Comparison of ENCODE assay signal across 26 cellular contexts in genomic region chr3:153311531-153311930, GRCh38.
"Had no signal": no experiment of that assay in that cellular context is flagged by ENCODE, and none has a peak within 500 bp of the region (broad histone marks: within the 10 kb centered on the region; RNA-seq: fewer than 3 reads in every experiment).

No MANE protein-coding gene starts in this region.

- H3K27ac ChIP-seq: adrenal gland, body of pancreas, hepatocyte, prostate gland, skin epidermis, suprapubic skin, vagina, VCaP had no signal

- H3K4me1 ChIP-seq: adrenal gland, body of pancreas, prostate gland, suprapubic skin, vagina had no signal

- H3K79me2 ChIP-seq: hepatocyte had no signal

- H3K27ac Mint-ChIP-seq: activated naive CD4-positive, alpha-beta T cell treated with anti-CD3 and anti-CD28 coated beads, Interleukin-2, amount 50 U/mL, for 72 hours; nephron progenitor cell; stimulated activated naive CD8-positive, alpha-beta T cell treated with anti-CD3 and anti-CD28 coated beads, Interleukin-15, Interleukin-2, amounts not matched to agents 100 ng/mL and 50 ng/mL, for 24 hours had no signal

- H3K27me3 Mint-ChIP-seq: stimulated activated naive CD8-positive, alpha-beta T cell treated with anti-CD3 and anti-CD28 coated beads, Interleukin-15, Interleukin-2, amounts not matched to agents 100 ng/mL and 50 ng/mL, for 24 hours had no signal

- DNase-seq: activated CD4-positive, alpha-beta T cell treated with anti-CD3 and anti-CD28 coated beads for 1 hour; activated CD8-positive, alpha-beta memory T cell treated with anti-CD3 and anti-CD28 coated beads for 24 hours; activated CD8-positive, alpha-beta memory T cell treated with anti-CD3 and anti-CD28 coated beads, Interleukin-2, amount 50 U/mL, for 48 hours; activated effector memory CD4-positive, alpha-beta T cell treated with anti-CD3 and anti-CD28 coated beads, Interleukin-2, amount 50 U/mL, for 16 hours; activated T-cell treated with anti-CD3 and anti-CD28 coated beads, Interleukin-2, amount 50 U/mL, for 48 hours; adrenal gland; body of pancreas; foreskin fibroblast; left colon; nephron progenitor cell; occipital lobe; right cardiac atrium; stimulated activated CD4-positive, alpha-beta T cell treated with anti-CD3 and anti-CD28 coated beads, Interleukin-15, amount 100 ng/mL, for 24 hours; stimulated activated CD4-positive, alpha-beta T cell treated with anti-CD3 and anti-CD28 coated beads, Interleukin-2, amount 100 ng/mL, for 48 hours; T-helper 1 cell; T1000; trophoblast cell had no signal

- H3K4me3 ChIP-seq: adrenal gland, body of pancreas, hepatocyte, lung, prostate gland, skin epidermis, suprapubic skin, vagina had no signal

- H3K27me3 ChIP-seq: adrenal gland, body of pancreas, hepatocyte, suprapubic skin, vagina had no signal

- H3K36me3 ChIP-seq: adrenal gland, prostate gland, suprapubic skin, vagina had no signal

- ATAC-seq: activated naive CD4-positive, alpha-beta T cell treated with anti-CD3 and anti-CD28 coated beads, Interleukin-2, amount 50 U/mL, for 72 hours; body of pancreas; left colon; right cardiac atrium had no signal

- H3K4me3 Mint-ChIP-seq: nephron progenitor cell; stimulated activated naive CD8-positive, alpha-beta T cell treated with anti-CD3 and anti-CD28 coated beads, Interleukin-15, Interleukin-2, amounts not matched to agents 100 ng/mL and 50 ng/mL, for 24 hours had no signal

- H3K4me1 Mint-ChIP-seq: nephron progenitor cell had no signal

- H3K9me3 ChIP-seq: adrenal gland, body of pancreas, prostate gland, suprapubic skin, vagina had no signal

- H2AFZ ChIP-seq: hepatocyte had no signal

- H3K4me2 ChIP-seq: hepatocyte had no signal

- H3K9me3 Mint-ChIP-seq: nephron progenitor cell; stimulated activated naive CD8-positive, alpha-beta T cell treated with anti-CD3 and anti-CD28 coated beads, Interleukin-15, Interleukin-2, amounts not matched to agents 100 ng/mL and 50 ng/mL, for 24 hours had no signal
